ENCODE assay signal across 1 cellular context in genomic region chr18:72985686-72986085, GRCh38.
TF ChIP-seq lines count a peak whose summit lies in the region.

No MANE protein-coding gene starts in this region.

TF ChIP-seq in GM23338, 12 proteins besides CTCF, POLR2A, EP300 and RAD21 (continued from another document):
- TF ChIP-seq REST (IDR thresholded peaks at IDR 0.05; ENCODE audit: unreplicated experiment) (no peak), ZNF462 (CRISPR knock-in tag; IDR thresholded peaks at IDR 0.05) (no peak), EZH2phosphoT487 (IDR thresholded peaks at IDR 0.05; ENCODE audit: unreplicated experiment) (no peak), JUNB (IDR thresholded peaks at IDR 0.05; ENCODE audit: unreplicated experiment) (no peak), EZH2 (IDR thresholded peaks at IDR 0.05; ENCODE audit: low read depth, unreplicated experiment) (no peak), NANOG (IDR thresholded peaks at IDR 0.05; ENCODE audit: borderline replicate concordance) (no peak), ETS1 (IDR thresholded peaks at IDR 0.05) (no peak), CREB1 (CRISPR knock-in tag; IDR thresholded peaks at IDR 0.05; ENCODE audit: low read depth) (no peak)
TF ChIP-seq in GM23338: peak in this region for 0.
